In genomic region chr11:75522645-75523044, GRCh38 we compare ENCODE assay signal across 1 cellular context.
TF ChIP-seq lines count a peak whose summit lies in the region.

No MANE protein-coding gene starts in this region.

TF ChIP-seq in HepG2, 621 proteins besides CTCF, POLR2A, EP300 and RAD21:
- TF ChIP-seq SOX6 (IDR thresholded peaks at IDR 0.05) (no peak), SOX6 (CRISPR knock-in tag; IDR thresholded peaks at IDR 0.05) (no peak), PATZ1 (CRISPR knock-in tag; IDR thresholded peaks at IDR 0.05) (0 out of 2 replicates have a peak, but pooled peaks have one; percentile 16)
